Comparison of ENCODE assay signal across 24 cellular contexts in genomic region chr4:24975505-24975904, GRCh38. TPM values are rescaled to one million over a fixed set of nuclear protein-coding genes. Genes with fewer than 3 reads are reported as not detected.
"Had no signal": no experiment of that assay in that cellular context is flagged by ENCODE, and none has a peak within 500 bp of the region (broad histone marks: within the 10 kb centered on the region; RNA-seq: fewer than 3 reads in every experiment).

No MANE protein-coding gene starts in this region.

- H3K36me3 ChIP-seq: cardiac muscle cell, left lung, neural progenitor cell, stomach, suprapubic skin, transverse colon had no signal

- H3K4me3 ChIP-seq: body of pancreas, cardiac muscle cell, hepatocyte, left lung, neural progenitor cell, stomach, suprapubic skin, transverse colon had no signal

- H3K27ac ChIP-seq: cardiac muscle cell, hepatocyte, neural progenitor cell, suprapubic skin, transverse colon had no signal

- H3K9me3 ChIP-seq: body of pancreas, left lung, stomach, suprapubic skin, transverse colon had no signal

- H3K27me3 ChIP-seq: body of pancreas, cardiac muscle cell, hepatocyte, left lung, stomach, suprapubic skin, transverse colon had no signal

- H3K4me1 ChIP-seq: body of pancreas had no signal

- DNase-seq: activated CD4-positive, alpha-beta T cell treated with anti-CD3 and anti-CD28 coated beads, Interleukin-2, amount 10 ng/mL, durations not matched to agents 7 days and 5 days; activated CD8-positive, alpha-beta T cell treated with anti-CD3 and anti-CD28 coated beads for 36 hours; activated gamma-delta T cell; activated naive CD4-positive, alpha-beta T cell treated with anti-CD3 and anti-CD28 coated beads, Interleukin-2, amount 50 U/mL, for 16 hours; activated naive CD8-positive, alpha-beta T cell treated with anti-CD3 and anti-CD28 coated beads, Interleukin-2, amount 50 U/mL, for 24 hours; dermis blood vessel endothelial cell; effector CD8-positive, alpha-beta T cell; foreskin melanocyte; immature natural killer cell; kidney glomerular epithelial cell; left lung; naive thymus-derived CD8-positive, alpha-beta T cell; posterior cingulate gyrus; small intestine; stimulated activated CD4-positive, alpha-beta T cell treated with anti-CD3 and anti-CD28 coated beads, Interleukin-2, amount 100 ng/mL, for 24 hours; stomach; transverse colon had no signal

RNA-seq across cellular contexts. Expression of gene LGI2, which starts 55.2 kb away (rescaled TPM):
- total RNA-seq: activated CD4-positive, alpha-beta T cell treated with anti-CD3 and anti-CD28 coated beads, Interleukin-2, amount 10 ng/mL, durations not matched to agents 7 days and 5 days; activated CD8-positive, alpha-beta T cell treated with anti-CD3 and anti-CD28 coated beads for 36 hours; activated T-helper 1 cell treated with anti-CD3 and anti-CD28 coated beads, Interleukin-12 subunit alpha, Interleukin-12 subunit beta, Interleukin-2, Interleukin-4 antibody, amounts not matched to agents 30 ng/mL and 10 ng/mL and 1 ng/mL, durations not matched to agents 14 hours and 24 hours and 36 hours; dermis blood vessel endothelial cell; lung microvascular endothelial cell; naive thymus-derived CD8-positive, alpha-beta T cell had no signal
